In genomic region chr6:149235130-149235561, GRCh38 we compare ENCODE assay signal across 1 cellular context.
TF ChIP-seq lines count a peak whose summit lies in the region.

No MANE protein-coding gene starts in this region.

TF ChIP-seq in HEK293, 187 proteins besides CTCF, POLR2A, EP300 and RAD21 (continued from another document and continues in another):
- TF ChIP-seq TSHZ1 (tag by site-specific recombination; IDR thresholded peaks at IDR 0.05; ENCODE audit: borderline replicate concordance) = peak; percentile 29; the same call in 1 of the 2 replicates
- peak; percentile 75 for TF ChIP-seq ZNF629 (tag by site-specific recombination; IDR thresholded peaks at IDR 0.05)
- TF ChIP-seq YY1 (tag by site-specific recombination; IDR thresholded peaks at IDR 0.05) = no peak
- no peak for TF ChIP-seq ZBTB7A (tag by site-specific recombination; IDR thresholded peaks at IDR 0.05; ENCODE audit: low read depth)
- TF ChIP-seq ZFP3 (tag by site-specific recombination; IDR thresholded peaks at IDR 0.05; ENCODE audit: low read depth) = no peak
- no peak for TF ChIP-seq ZNF776 (tag by site-specific recombination; IDR thresholded peaks at IDR 0.05; ENCODE audit: borderline replicate concordance)
- TF ChIP-seq ZNF48 (tag by site-specific recombination; IDR thresholded peaks at IDR 0.05) = no peak
- no peak for TF ChIP-seq ZNF292 (tag by site-specific recombination; IDR thresholded peaks at IDR 0.05; ENCODE audit: borderline replicate concordance, low read depth)
- no peak for TF ChIP-seq ZBTB10 (tag by site-specific recombination; IDR thresholded peaks at IDR 0.05)
- no peak for TF ChIP-seq MEIS1 (CRISPR knock-in tag; IDR thresholded peaks at IDR 0.05; ENCODE audit: borderline replicate concordance)
- peak; percentile 42; the same call in 1 of the 2 replicates for TF ChIP-seq OSR2 (tag by site-specific recombination; IDR thresholded peaks at IDR 0.05)
- TF ChIP-seq SALL2 (tag by site-specific recombination; IDR thresholded peaks at IDR 0.05; ENCODE audit: borderline replicate concordance) = no peak
- TF ChIP-seq TCF7L2 (IDR thresholded peaks at IDR 0.05; ENCODE audit: borderline replicate concordance, low read depth, low read length) = no peak
- TF ChIP-seq ZNF785 (tag by site-specific recombination; IDR thresholded peaks at IDR 0.05) = no peak
- TF ChIP-seq ZNF132 (tag by site-specific recombination; IDR thresholded peaks at IDR 0.05; ENCODE audit: borderline replicate concordance) = no peak; the same call in 1 of the 2 replicates
- TF ChIP-seq ZNF426 (tag by site-specific recombination; IDR thresholded peaks at IDR 0.05) = no peak
- TF ChIP-seq HIC1 (tag by site-specific recombination; IDR thresholded peaks at IDR 0.05) = peak; percentile 36; the same call in 1 of the 2 replicates
- peak; percentile 33; the same call in 1 of the 2 replicates for TF ChIP-seq KLF10 (tag by site-specific recombination; IDR thresholded peaks at IDR 0.05)
- no peak for TF ChIP-seq ZNF670 (tag by site-specific recombination; IDR thresholded peaks at IDR 0.05; ENCODE audit: low read depth)
- TF ChIP-seq ZNF792 (tag by site-specific recombination; IDR thresholded peaks at IDR 0.05) = no peak
- no peak for TF ChIP-seq ZNF155 (tag by site-specific recombination; IDR thresholded peaks at IDR 0.05)
- no peak for TF ChIP-seq ZFP37 (tag by site-specific recombination; IDR thresholded peaks at IDR 0.05)
- no peak for TF ChIP-seq ZSCAN4 (tag by site-specific recombination; IDR thresholded peaks at IDR 0.05)
- peak; percentile 77 for TF ChIP-seq PRDM6 (tag by site-specific recombination; IDR thresholded peaks at IDR 0.05)
- TF ChIP-seq PBX3 (CRISPR knock-in tag; IDR thresholded peaks at IDR 0.05) = no peak
- no peak for TF ChIP-seq ZFHX2 (tag by site-specific recombination; conservative IDR thresholded peaks at IDR 0.05)
- TF ChIP-seq PRDM4 (tag by site-specific recombination; IDR thresholded peaks at IDR 0.05) = peak; percentile 75
- no peak for TF ChIP-seq ZNF664 (tag by site-specific recombination; IDR thresholded peaks at IDR 0.05)
- TF ChIP-seq PRDM2 (tag by site-specific recombination; IDR thresholded peaks at IDR 0.05; ENCODE audit: borderline replicate concordance) = no peak
- TF ChIP-seq ZNF433 (tag by site-specific recombination; IDR thresholded peaks at IDR 0.05; ENCODE audit: low read depth) = no peak
- TF ChIP-seq ZNF324 (tag by site-specific recombination; IDR thresholded peaks at IDR 0.05) = 0 out of 2 replicates have a peak, but pooled peaks have one; percentile 40
- TF ChIP-seq ZNF701 (tag by site-specific recombination; IDR thresholded peaks at IDR 0.05) = no peak
- no peak for TF ChIP-seq ZNF112 (tag by site-specific recombination; IDR thresholded peaks at IDR 0.05)
- no peak for TF ChIP-seq ZNF600 (tag by site-specific recombination; IDR thresholded peaks at IDR 0.05)
- TF ChIP-seq GLI4 (tag by site-specific recombination; IDR thresholded peaks at IDR 0.05) = no peak
- no peak for TF ChIP-seq ZNF248 (tag by site-specific recombination; IDR thresholded peaks at IDR 0.05)
- TF ChIP-seq ZNF596 (tag by site-specific recombination; IDR thresholded peaks at IDR 0.05) = no peak
